ENCODE assay signal across 21 cellular contexts in the genomic region with DNA sequence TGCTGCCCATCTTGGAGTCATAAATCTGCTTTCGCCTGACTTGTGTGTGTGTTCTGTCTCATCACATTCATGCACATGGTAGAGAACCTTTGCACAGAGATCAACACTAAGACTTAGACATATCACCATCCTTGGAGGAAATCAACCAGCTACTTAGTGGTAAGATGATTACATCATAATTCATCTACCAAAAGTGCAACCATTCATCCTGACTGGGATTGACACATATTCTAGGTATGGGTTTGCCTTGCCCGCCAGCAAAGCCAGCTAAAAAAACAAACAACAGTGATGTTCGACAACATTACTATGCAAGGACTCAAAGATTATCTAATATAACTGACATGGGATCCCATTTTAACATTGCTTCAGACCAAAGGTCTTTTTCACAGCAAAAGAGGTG.
"Had no signal": no experiment of that assay in that cellular context is flagged by ENCODE, and none has a peak within 500 bp of the region (broad histone marks: within the 10 kb centered on the region; RNA-seq: fewer than 3 reads in every experiment).

No MANE protein-coding gene starts in this region.

- H3K4me3 ChIP-seq: colonic mucosa, hepatocyte, left ventricle myocardium inferior, lower lobe of right lung, neural progenitor cell, ovary, right atrium auricular region, smooth muscle cell had no signal

- H3K27ac ChIP-seq: colonic mucosa, hepatocyte, left ventricle myocardium inferior, lower lobe of right lung, neural progenitor cell, ovary, right atrium auricular region had no signal

- FAIRE-seq: kidney had no signal

- H3K9me3 ChIP-seq: colonic mucosa, lower lobe of right lung, ovary, right atrium auricular region had no signal

- H3K36me3 Mint-ChIP-seq: natural killer cell treated with Interleukin-12 subunit alpha and Interleukin-12 subunit beta and Interleukin-15 and Interleukin-18, amount 100 ng/mL, for 72 hours had no signal

- H3K4me1 ChIP-seq: colonic mucosa, lower lobe of right lung, neural progenitor cell, right atrium auricular region had no signal

- H3K9ac ChIP-seq: neural progenitor cell had no signal

- H3K27ac Mint-ChIP-seq: natural killer cell treated with Interleukin-12 subunit alpha and Interleukin-12 subunit beta and Interleukin-15 and Interleukin-18, amount 100 ng/mL, for 72 hours; neural progenitor cell had no signal

- DNase-seq: colonic mucosa; dermis blood vessel endothelial cell; erythroblast; foreskin melanocyte; head of caudate nucleus; kidney; left cardiac atrium; left ventricle myocardium inferior; lower lobe of right lung; mesenchymal stem cell; midbrain; nucleus accumbens; ovary; stimulated activated CD4-positive, alpha-beta T cell treated with anti-CD3 and anti-CD28 coated beads, Interleukin-2, amount 100 ng/mL, for 48 hours; stimulated activated naive CD4-positive, alpha-beta T cell treated with Interleukin-2 at 50 U/mL for 16 hours; trophoblast cell had no signal

- H3K4me2 ChIP-seq: hepatocyte, neural progenitor cell, smooth muscle cell had no signal

- H3K4me3 Mint-ChIP-seq: natural killer cell treated with Interleukin-12 subunit alpha and Interleukin-12 subunit beta and Interleukin-15 and Interleukin-18, amount 100 ng/mL, for 72 hours; neural progenitor cell had no signal

- H3K4me1 Mint-ChIP-seq: neural progenitor cell had no signal

- H3K27me3 ChIP-seq: colonic mucosa, hepatocyte, neural progenitor cell, ovary, right atrium auricular region had no signal

- H3K36me3 ChIP-seq: colonic mucosa, left ventricle myocardium inferior, lower lobe of right lung, neural progenitor cell, ovary, right atrium auricular region had no signal

- H3K79me2 ChIP-seq: hepatocyte had no signal

- H2AFZ ChIP-seq: hepatocyte, neural progenitor cell had no signal
